1 cellular context compared by ENCODE assay signal in the genomic region with DNA sequence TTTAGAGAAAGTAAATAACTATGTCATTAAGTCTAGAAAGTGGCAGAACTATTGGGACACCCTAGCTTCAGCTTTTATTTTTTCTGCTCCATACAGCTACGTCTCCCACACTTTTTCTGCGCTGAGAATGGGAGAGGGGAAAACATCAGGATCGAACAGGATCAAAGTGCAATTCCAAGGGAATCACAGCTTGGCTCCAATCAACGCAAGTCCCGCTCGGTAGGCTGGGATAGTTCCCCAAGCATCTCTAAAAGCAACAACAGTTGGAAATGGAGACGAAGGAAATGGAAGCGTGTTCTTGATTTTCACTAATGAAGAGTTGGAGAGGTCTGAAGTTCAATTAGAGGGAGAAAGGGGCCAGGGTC.
TF ChIP-seq lines count a peak whose summit lies in the region.

No MANE protein-coding gene starts in this region.

TF ChIP-seq in SK-N-SH, 30 proteins besides CTCF, POLR2A, EP300 and RAD21 (continued from another document):
- TF ChIP-seq, protein P1, sequence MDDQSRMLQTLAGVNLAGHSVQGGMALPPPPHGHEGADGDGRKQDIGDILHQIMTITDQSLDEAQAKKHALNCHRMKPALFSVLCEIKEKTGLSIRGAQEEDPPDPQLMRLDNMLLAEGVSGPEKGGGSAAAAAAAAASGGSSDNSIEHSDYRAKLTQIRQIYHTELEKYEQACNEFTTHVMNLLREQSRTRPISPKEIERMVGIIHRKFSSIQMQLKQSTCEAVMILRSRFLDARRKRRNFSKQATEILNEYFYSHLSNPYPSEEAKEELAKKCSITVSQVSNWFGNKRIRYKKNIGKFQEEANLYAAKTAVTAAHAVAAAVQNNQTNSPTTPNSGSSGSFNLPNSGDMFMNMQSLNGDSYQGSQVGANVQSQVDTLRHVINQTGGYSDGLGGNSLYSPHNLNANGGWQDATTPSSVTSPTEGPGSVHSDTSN (IDR thresholded peaks at IDR 0.05): no peak
- TF ChIP-seq, protein P2, sequence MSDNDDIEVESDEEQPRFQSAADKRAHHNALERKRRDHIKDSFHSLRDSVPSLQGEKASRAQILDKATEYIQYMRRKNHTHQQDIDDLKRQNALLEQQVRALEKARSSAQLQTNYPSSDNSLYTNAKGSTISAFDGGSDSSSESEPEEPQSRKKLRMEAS (IDR thresholded peaks at IDR 0.05; ENCODE audit: low read depth): no peak
TF ChIP-seq in SK-N-SH: peak in this region for 0.
